ENCODE assay signal across 18 cellular contexts in the genomic region with DNA sequence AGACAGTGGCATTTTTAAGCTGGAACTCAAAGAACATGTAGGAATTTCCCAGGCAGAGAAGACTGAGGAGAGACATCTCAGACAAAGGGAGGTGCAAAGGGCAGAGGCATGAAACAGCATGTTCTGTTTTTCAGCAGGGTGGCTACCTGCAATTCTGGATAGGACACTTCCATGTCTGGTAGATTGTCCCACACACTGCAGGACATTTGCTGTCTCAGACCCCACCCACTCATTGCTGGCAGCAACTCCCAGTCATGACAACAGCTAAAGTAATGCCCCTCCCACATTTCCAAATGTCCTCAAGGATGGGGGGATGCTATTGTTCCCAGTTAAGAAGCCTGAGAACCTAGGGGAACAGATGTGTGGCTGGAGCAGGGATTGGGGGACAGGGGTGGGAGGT. TPM values are rescaled to one million over a fixed set of nuclear protein-coding genes. Genes with fewer than 3 reads are reported as not detected.
DNase-seq lines count a peak whose midpoint lies in the region; ATAC-seq, FAIRE-seq and TF ChIP-seq lines count a peak whose summit lies in the region.
"Had no signal": no experiment of that assay in that cellular context is flagged by ENCODE, and none has a peak within 500 bp of the region (broad histone marks: within the 10 kb centered on the region; RNA-seq: fewer than 3 reads in every experiment).

No MANE protein-coding gene starts in this region.

- H3K79me2 ChIP-seq in PC-3 (ENCODE audit: low read length): no peaks in the 10 kb centered on the region

- BruUV-seq in PC-3 (replicated peaks; lab: Mats Ljungman, UMichigan): no TSS peak

- no peak overlapping the region for H2AFZ ChIP-seq in PC-3 (ENCODE audit: low read length)
- H2AFZ ChIP-seq: PC-9 had no signal

- H3K36me3 Mint-ChIP-seq in activated CD4-positive, alpha-beta T cell treated with anti-CD3 and anti-CD28 coated beads for 36 hours (ENCODE audit: low read depth): peaks cover 22% of the 10 kb centered on the region
- peaks cover 22% of the 10 kb centered on the region for H3K36me3 Mint-ChIP-seq in activated naive CD8-positive, alpha-beta T cell treated with anti-CD3 and anti-CD28 coated beads, Interleukin-2, amount 10 ng/mL, durations not matched to agents 7 days and 5 days
- H3K36me3 Mint-ChIP-seq in naive thymus-derived CD8-positive, alpha-beta T cell: peaks cover 6 to 9% (median 6%) of the 10 kb centered on the region in 3 donors

- ATAC-seq in activated CD4-positive, alpha-beta T cell treated with anti-CD3 and anti-CD28 coated beads for 36 hours: no peak
- no peak for ATAC-seq in activated naive CD8-positive, alpha-beta T cell treated with anti-CD3 and anti-CD28 coated beads, Interleukin-2, amount 10 ng/mL, durations not matched to agents 7 days and 5 days (ENCODE audit: low read depth)
- ATAC-seq in naive thymus-derived CD8-positive, alpha-beta T cell: no peak
- ATAC-seq in PC-3: no peak
- ATAC-seq: foreskin keratinocyte had no signal

- peak overlapping the region; percentile 91 for H3K27ac Mint-ChIP-seq in activated CD4-positive, alpha-beta T cell treated with anti-CD3 and anti-CD28 coated beads for 36 hours
- peak overlapping the region; percentile 47 for H3K27ac Mint-ChIP-seq in activated naive CD8-positive, alpha-beta T cell treated with anti-CD3 and anti-CD28 coated beads, Interleukin-2, amount 10 ng/mL, durations not matched to agents 7 days and 5 days
- peak overlapping the region; percentile 76 to 99 (median 92) for H3K27ac Mint-ChIP-seq in naive thymus-derived CD8-positive, alpha-beta T cell

- H3K27me3 ChIP-seq in PC-3 (ENCODE audit: low read length): no peaks in the 10 kb centered on the region
- H3K27me3 ChIP-seq: foreskin keratinocyte, left lung had no signal

- H3K4me1 ChIP-seq in PC-3 (ENCODE audit: insufficient read depth, low read length): no peaks in the 10 kb centered on the region
- H3K4me1 ChIP-seq: foreskin keratinocyte had no signal

- H3K9me3 Mint-ChIP-seq in activated CD4-positive, alpha-beta T cell treated with anti-CD3 and anti-CD28 coated beads for 36 hours (ENCODE audit: low read depth): no peaks in the 10 kb centered on the region
- no peaks in the 10 kb centered on the region for H3K9me3 Mint-ChIP-seq in activated naive CD8-positive, alpha-beta T cell treated with anti-CD3 and anti-CD28 coated beads, Interleukin-2, amount 10 ng/mL, durations not matched to agents 7 days and 5 days
- no peaks in the 10 kb centered on the region for H3K9me3 Mint-ChIP-seq in naive thymus-derived CD8-positive, alpha-beta T cell

- H3K9ac ChIP-seq in PC-3 (ENCODE audit: low read length): no peak overlapping the region

- peaks cover 89% of the 10 kb centered on the region for H3K4me1 Mint-ChIP-seq in activated CD4-positive, alpha-beta T cell treated with anti-CD3 and anti-CD28 coated beads for 36 hours
- peaks cover 68% of the 10 kb centered on the region for H3K4me1 Mint-ChIP-seq in activated naive CD8-positive, alpha-beta T cell treated with anti-CD3 and anti-CD28 coated beads, Interleukin-2, amount 10 ng/mL, durations not matched to agents 7 days and 5 days
- peaks cover 46 to 98% (median 97%) of the 10 kb centered on the region in 4 donors for H3K4me1 Mint-ChIP-seq in naive thymus-derived CD8-positive, alpha-beta T cell

- FAIRE-seq in GM12892 (lab: Jason Lieb, UNC): peak; percentile 9
- FAIRE-seq in RCC 7860 (lab: Jason Lieb, UNC): no peak

- H3K27ac ChIP-seq in PC-3 (ENCODE audit: low read length): no peak overlapping the region
- H3K27ac ChIP-seq: foreskin keratinocyte, left lung, PC-9 had no signal

- no peaks in the 10 kb centered on the region for H3K9me2 ChIP-seq in PC-3 (replicated peaks; ENCODE audit: low read length)

- H3F3A ChIP-seq in PC-3 (ENCODE audit: low read length, unreplicated experiment): no peaks in the 10 kb centered on the region

- H3K4me3 ChIP-seq in PC-3 (ENCODE audit: low read length): no peak overlapping the region
- H3K4me3 ChIP-seq: left lung, PC-9, skin epidermis had no signal

- no peak overlapping the region for H3K4me2 ChIP-seq in PC-3 (ENCODE audit: low read length)
- H3K4me2 ChIP-seq: PC-9 had no signal

- intact Hi-C loops in activated CD4-positive, alpha-beta T cell treated with anti-CD3 and anti-CD28 coated beads for 36 hours (cut with DNase I, micrococcal nuclease): loop anchor here (2.0 kb wide), 2 partner anchors 15 to 17 kb away; no protein-coding TSS in a partner anchor
- intact Hi-C loops in PC-3 (cut with micrococcal nuclease): no loop called here

- CTCF ChIA-PET in activated CD4-positive, alpha-beta T cell treated with anti-CD3 and anti-CD28 coated beads for 36 hours (lab: Charles Lee): interaction anchor here (0.5 to 2.1 kb wide), 4 partner anchors 10 to 475 kb away, joined by 3 to 8 read pairs (median 4); no protein-coding TSS in a partner anchor
- CTCF ChIA-PET in PC-3 (lab: Charles Lee): no interaction called here

- peak overlapping the region; percentile 44 for H3K4me3 Mint-ChIP-seq in activated CD4-positive, alpha-beta T cell treated with anti-CD3 and anti-CD28 coated beads for 36 hours
- no peak overlapping the region for H3K4me3 Mint-ChIP-seq in activated naive CD8-positive, alpha-beta T cell treated with anti-CD3 and anti-CD28 coated beads, Interleukin-2, amount 10 ng/mL, durations not matched to agents 7 days and 5 days
- peak overlapping the region; percentile 4 to 77 (median 62) for H3K4me3 Mint-ChIP-seq in naive thymus-derived CD8-positive, alpha-beta T cell

- no peaks in the 10 kb centered on the region for H3K27me3 Mint-ChIP-seq in activated CD4-positive, alpha-beta T cell treated with anti-CD3 and anti-CD28 coated beads for 36 hours
- no peaks in the 10 kb centered on the region for H3K27me3 Mint-ChIP-seq in activated naive CD8-positive, alpha-beta T cell treated with anti-CD3 and anti-CD28 coated beads, Interleukin-2, amount 10 ng/mL, durations not matched to agents 7 days and 5 days
- no peaks in the 10 kb centered on the region for H3K27me3 Mint-ChIP-seq in naive thymus-derived CD8-positive, alpha-beta T cell

- no peaks in the 10 kb centered on the region for H3K36me3 ChIP-seq in PC-3 (ENCODE audit: low read depth, low read length)
- H3K36me3 ChIP-seq: left lung had no signal

- no peaks in the 10 kb centered on the region for H4K20me1 ChIP-seq in PC-3 (ENCODE audit: low read length)

- no peak for TF ChIP-seq CTCF in PC-3 (conservative IDR thresholded peaks at IDR 0.05; ENCODE audit: low read depth, low read length)

- POLR2A ChIA-PET in activated CD4-positive, alpha-beta T cell treated with anti-CD3 and anti-CD28 coated beads for 36 hours (lab: Charles Lee): interaction anchor here (1.5 kb wide), 1 partner anchor 18 kb away, joined by 4 read pairs; no protein-coding TSS in a partner anchor
- POLR2A ChIA-PET in activated naive CD8-positive, alpha-beta T cell treated with anti-CD3 and anti-CD28 coated beads, Interleukin-2, amount 10 ng/mL, durations not matched to agents 7 days and 5 days (lab: Charles Lee): interaction anchor here (1.3 kb wide), 1 partner anchor 40 kb away, joined by 6 read pairs; a partner anchor contains a TSS
- POLR2A ChIA-PET in naive thymus-derived CD8-positive, alpha-beta T cell (lab: Charles Lee): interaction anchor here (0.9 to 10.5 kb wide), 5 partner anchors 8 to 37 kb away, joined by 3 to 102 read pairs (median 4); a partner anchor contains a TSS
- POLR2A ChIA-PET in PC-3 (lab: Charles Lee; ENCODE audit: unreplicated experiment): no interaction called here

- no peaks in the 10 kb centered on the region for H3K9me3 ChIP-seq in PC-3 (ENCODE audit: low read length)
- H3K9me3 ChIP-seq: left lung had no signal

- DNase-seq in activated CD4-positive, alpha-beta T cell treated with anti-CD3 and anti-CD28 coated beads for 36 hours: no peak
- DNase-seq in activated CD4-positive, alpha-beta T cell treated with anti-CD3 and anti-CD28 coated beads, Interleukin-2, amount 50 U/mL, for 1 hour: no peak
- no peak for DNase-seq in GM12892 (ENCODE audit: insufficient read length)
- DNase-seq in activated naive CD8-positive, alpha-beta T cell treated with anti-CD3 and anti-CD28 coated beads, Interleukin-2, amount 10 ng/mL, durations not matched to agents 7 days and 5 days: no peak
- no peak for DNase-seq in naive thymus-derived CD8-positive, alpha-beta T cell
- no peak for DNase-seq in RCC 7860 (ENCODE audit: low spot score)
- DNase-seq in PC-3: no peak
- DNase-seq in NOMO-1 treated with DMSO at 0.1 percent for 48 hours (lab: John Stamatoyannopoulos, UW; ENCODE audit: unreplicated experiment): no peak
- DNase-seq: amniotic stem cell; cerebellar nuclear complex; foreskin keratinocyte; KG1; left lung; NCI-H1092; PC-9; stimulated activated CD4-positive, alpha-beta T cell treated with anti-CD3 and anti-CD28 coated beads, Interleukin-4, amount 100 ng/mL, for 4 hours; trophoblast cell had no signal

- no peak for TF ChIP-seq POLR2A in GM12892 (IDR thresholded peaks at IDR 0.05; ENCODE audit: low read depth, low read length)

RNA-seq across cellular contexts. Expression of a gene that starts 40.8 kb away (rescaled TPM):
- 100 to 1,000 TPM; 122 to 181 TPM for total RNA-seq in activated CD4-positive, alpha-beta T cell treated with anti-CD3 and anti-CD28 coated beads for 36 hours
- polyA plus RNA-seq in GM12892 (2012; ENCODE audit: missing spikeins): 32.8 TPM
- total RNA-seq in activated naive CD8-positive, alpha-beta T cell treated with anti-CD3 and anti-CD28 coated beads, Interleukin-2, amount 10 ng/mL, durations not matched to agents 7 days and 5 days: 100 to 1,000 TPM; 240 to 243 TPM
- 100 to 1,000 TPM; 269 to 279 TPM for total RNA-seq in naive thymus-derived CD8-positive, alpha-beta T cell
- polyA plus RNA-seq in naive thymus-derived CD8-positive, alpha-beta T cell: 10 to 100 TPM; 85.8 to 96.1 (median 94.2) TPM
- total RNA-seq in PC-3 (2014; rRNA removed): 2.4 and 28.7 TPM in 2 replicates
